In genomic region chr3:66450389-66451022, GRCh38 we compare ENCODE assay signal across 10 cellular contexts. TPM values are rescaled to one million over a fixed set of nuclear protein-coding genes. Genes with fewer than 3 reads are reported as not detected.
DNase-seq lines count a peak whose midpoint lies in the region; ATAC-seq and TF ChIP-seq lines count a peak whose summit lies in the region.
"Had no signal": no experiment of that assay in that cellular context is flagged by ENCODE, and none has a peak within 500 bp of the region (broad histone marks: within the 10 kb centered on the region; RNA-seq: fewer than 3 reads in every experiment).

No MANE protein-coding gene starts in this region.

- H3K27ac Mint-ChIP-seq in WTC11: peak overlapping the region; percentile 30; the same call in 1 of the 2 replicates

- peaks cover 0 to 2% of the 10 kb centered on the region in 2 donors for H3K36me3 ChIP-seq in gastroesophageal sphincter

- peak overlapping the region in 1 of 2 donors; percentile 20 for H3K4me3 ChIP-seq in gastroesophageal sphincter

- ATAC-seq in WTC11 (no peak), gastroesophageal sphincter (peak; percentile 51), HG03439 (IDR thresholded peaks at IDR 0.05; ENCODE audit: unreplicated experiment) (no peak), HG02623 (IDR thresholded peaks at IDR 0.05; ENCODE audit: unreplicated experiment) (no peak)
- ATAC-seq: activated T-cell treated with anti-CD3 and anti-CD28 coated beads, Interleukin-2, amount 50 U/mL, for 4 hours; naive thymus-derived CD8-positive, alpha-beta T cell had no signal

- no peak for TF ChIP-seq POLR2A in gastroesophageal sphincter (IDR thresholded peaks at IDR 0.05)

- CTCF ChIA-PET in WTC11 (lab: Charles Lee): interaction anchor here (0.9 kb wide), 1 partner anchor 42 kb away, joined by 3 read pairs; no protein-coding TSS in a partner anchor

- POLR2A ChIA-PET in WTC11 (lab: Charles Lee): no interaction called here

- no peaks in the 10 kb centered on the region for H3K9me3 ChIP-seq in gastroesophageal sphincter

- 10 to 20% methylated on average over 1 to 4 of the region's 4 CpGs for WGBS in gastroesophageal sphincter (ENCODE audit: low coverage in 1 of 2), 2 donors

- TF ChIP-seq CTCF in WTC11 (IDR thresholded peaks at IDR 0.05) (no peak), gastroesophageal sphincter (IDR thresholded peaks at IDR 0.05) (no peak)

- H3K4me1 ChIP-seq in gastroesophageal sphincter: peaks cover 45 to 100% (median 56%) of the 10 kb centered on the region in 3 donors

- peak overlapping the region; percentile 79 to 83 (median 80) for H3K27ac ChIP-seq in gastroesophageal sphincter

- no peaks in the 10 kb centered on the region for H3K9me3 Mint-ChIP-seq in WTC11
- H3K9me3 Mint-ChIP-seq: activated T-cell treated with anti-CD3 and anti-CD28 coated beads, Interleukin-2, amount 50 U/mL, for 4 hours; naive thymus-derived CD8-positive, alpha-beta T cell had no signal

- no peaks in the 10 kb centered on the region for H3K27me3 Mint-ChIP-seq in WTC11 (ENCODE audit: low read depth)
- H3K27me3 Mint-ChIP-seq: naive thymus-derived CD8-positive, alpha-beta T cell had no signal

- peak; percentile 22 for DNase-seq in DMS79 treated with DMSO at 0.1 percent for 48 hours (lab: John Stamatoyannopoulos, UW)
- DNase-seq in WTC11 (ENCODE audit: low spot score): no peak
- DNase-seq in pulmonary artery endothelial cell (ENCODE audit: low read depth, low spot score): peak; percentile 41
- no peak for DNase-seq in NCI-H146 treated with DMSO at 0.1 percent for 48 hours (lab: John Stamatoyannopoulos, UW; ENCODE audit: unreplicated experiment)
- no peak for DNase-seq in HuH-7.5 (ENCODE audit: low spot score)
- DNase-seq: activated T-cell treated with anti-CD3 and anti-CD28 coated beads, Interleukin-2, amount 50 U/mL, for 4 hours; naive thymus-derived CD8-positive, alpha-beta T cell had no signal

- H3K36me3 Mint-ChIP-seq in WTC11: peaks cover 57% of the 10 kb centered on the region

- no peaks in the 10 kb centered on the region for H3K27me3 ChIP-seq in gastroesophageal sphincter

- H3K4me3 Mint-ChIP-seq in WTC11: no peak overlapping the region
- H3K4me3 Mint-ChIP-seq: activated T-cell treated with anti-CD3 and anti-CD28 coated beads, Interleukin-2, amount 50 U/mL, for 4 hours; naive thymus-derived CD8-positive, alpha-beta T cell had no signal

- H3K4me1 Mint-ChIP-seq in WTC11: peaks cover 96% of the 10 kb centered on the region

- TF ChIP-seq EP300 in gastroesophageal sphincter (IDR thresholded peaks at IDR 0.05): no peak

TF ChIP-seq in WTC11, 78 proteins besides CTCF, POLR2A, EP300 and RAD21:
- TF ChIP-seq MXD4 (CRISPR knock-in tag; IDR thresholded peaks at IDR 0.05; ENCODE audit: borderline replicate concordance) (no peak), FOXP4 (CRISPR knock-in tag; IDR thresholded peaks at IDR 0.05) (no peak), SOX15 (CRISPR knock-in tag; IDR thresholded peaks at IDR 0.05) (no peak), USF2 (CRISPR knock-in tag; IDR thresholded peaks at IDR 0.05) (no peak)
- TF ChIP-seq, protein P1, sequence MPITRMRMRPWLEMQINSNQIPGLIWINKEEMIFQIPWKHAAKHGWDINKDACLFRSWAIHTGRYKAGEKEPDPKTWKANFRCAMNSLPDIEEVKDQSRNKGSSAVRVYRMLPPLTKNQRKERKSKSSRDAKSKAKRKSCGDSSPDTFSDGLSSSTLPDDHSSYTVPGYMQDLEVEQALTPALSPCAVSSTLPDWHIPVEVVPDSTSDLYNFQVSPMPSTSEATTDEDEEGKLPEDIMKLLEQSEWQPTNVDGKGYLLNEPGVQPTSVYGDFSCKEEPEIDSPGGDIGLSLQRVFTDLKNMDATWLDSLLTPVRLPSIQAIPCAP (CRISPR knock-in tag; IDR thresholded peaks at IDR 0.05): no peak

RNA-seq across cellular contexts. Expression of gene LRIG1, which starts 50.3 kb away (rescaled TPM):
- 105 to 109 TPM (median 108 TPM) in 3 replicates for total RNA-seq in WTC11 (2021)
- total RNA-seq in gastroesophageal sphincter: 100 to 1,000 TPM; 104 to 217 (median 157) TPM
- total RNA-seq in pulmonary artery endothelial cell: 111 and 126 TPM in 2 replicates

Comparison
In these comparisons a context has a peak if more than half of its experiments do, and no peak if none do; other contexts are left out.
1. DNase-seq: peak in DMS79 treated with DMSO at 0.1 percent for 48 hours (single experiment) and pulmonary artery endothelial cell (single experiment); none in WTC11 (single experiment), NCI-H146 treated with DMSO at 0.1 percent for 48 hours (single experiment) and HuH-7.5 (single experiment).